Comparison of ENCODE assay signal across 6 cellular contexts in the genomic region with DNA sequence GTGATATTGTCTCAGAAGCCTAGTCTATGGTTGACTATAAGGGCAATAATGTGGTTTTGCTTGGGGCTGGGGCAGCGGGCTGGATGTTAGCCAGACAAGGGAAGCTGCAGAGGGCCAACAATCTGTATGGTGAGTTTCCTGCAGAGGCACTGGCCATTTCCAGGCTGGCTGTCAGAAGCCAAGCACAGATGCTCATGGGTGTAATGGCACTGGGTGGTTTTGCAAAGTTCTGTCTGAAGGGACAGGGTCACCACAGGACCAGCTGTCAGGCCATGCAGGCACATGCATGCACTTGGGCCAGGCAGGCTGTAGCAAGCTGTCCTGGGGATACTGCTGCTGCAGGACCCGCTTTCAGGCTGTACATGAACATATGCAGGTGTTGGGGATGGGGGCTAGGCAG. TPM values are rescaled to one million over a fixed set of nuclear protein-coding genes. Genes with fewer than 3 reads are reported as not detected.
"Had no signal": no experiment of that assay in that cellular context is flagged by ENCODE, and none has a peak within 500 bp of the region (broad histone marks: within the 10 kb centered on the region; RNA-seq: fewer than 3 reads in every experiment).

No MANE protein-coding gene starts in this region.

- H3K4me3 Mint-ChIP-seq: GM23338, H9 had no signal

- ATAC-seq: GM23338, K562 had no signal

- DNase-seq: H9, HCEC 1CT, IMR-90 had no signal

- H3K4me3 ChIP-seq: GM23338, K562 had no signal

- H3K9me3 Mint-ChIP-seq: GM23338, H9 had no signal

- H3K27ac Mint-ChIP-seq: GM23338 had no signal

RNA-seq across cellular contexts. Expression of a gene that starts 41.7 kb away (rescaled TPM):
- total RNA-seq: GM23338, H1, H9, IMR-90 had no signal
